In the genomic region with DNA sequence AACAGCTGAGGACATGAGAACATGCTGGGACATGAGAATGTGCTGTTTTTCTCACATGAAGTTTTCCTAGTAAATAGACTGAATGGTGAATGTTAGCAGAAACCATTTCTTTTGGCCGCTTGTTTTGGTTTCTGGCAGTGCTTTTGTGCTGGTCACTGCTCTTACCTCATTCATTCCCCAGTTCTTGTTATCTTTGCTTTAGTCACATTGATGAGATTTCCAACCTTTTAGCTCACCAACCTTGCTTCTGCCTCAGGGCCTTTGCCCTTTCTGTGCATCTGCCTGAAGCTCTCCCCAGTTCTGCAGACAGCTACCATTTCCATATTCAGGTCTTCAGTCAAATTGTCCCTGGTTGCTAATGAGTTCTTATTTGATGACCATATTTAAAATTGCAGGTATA, we compare ENCODE assay signal across 14 cellular contexts.
"Had no signal": no experiment of that assay in that cellular context is flagged by ENCODE, and none has a peak within 500 bp of the region (broad histone marks: within the 10 kb centered on the region; RNA-seq: fewer than 3 reads in every experiment).

No MANE protein-coding gene starts in this region.

- H3K4me3 ChIP-seq: adrenal gland, dorsolateral prefrontal cortex, transverse colon, vagina had no signal

- DNase-seq: activated CD4-positive, alpha-beta T cell treated with anti-CD3 and anti-CD28 coated beads, Interleukin-2, amount 50 U/mL, for 4 hours; activated gamma-delta T cell treated with Interleukin-2 at 50 U/mL for 16 hours; adrenal gland; caudate nucleus; dorsolateral prefrontal cortex; kidney; mammary epithelial cell; stimulated activated CD4-positive, alpha-beta T cell treated with anti-CD3 and anti-CD28 coated beads, Interleukin-12 subunit alpha, Interleukin-12 subunit beta, amount 100 ng/mL, for 4 hours; stimulated activated CD4-positive, alpha-beta T cell treated with anti-CD3 and anti-CD28 coated beads, Interleukin-1b, Interleukin-23, amount 100 ng/mL, for 48 hours; stimulated activated CD8-positive, alpha-beta memory T cell treated with anti-CD3 and anti-CD28 coated beads, Interleukin-4, amount 100 ng/mL, for 48 hours; SW 1271; transverse colon had no signal

- H3K27ac ChIP-seq: adrenal gland, dorsolateral prefrontal cortex, transverse colon, vagina had no signal

- H3K36me3 ChIP-seq: adrenal gland, transverse colon, vagina had no signal

- H3K9me3 ChIP-seq: adrenal gland, transverse colon, vagina had no signal

- H3K27me3 ChIP-seq: adrenal gland, dorsolateral prefrontal cortex, transverse colon, vagina had no signal

- ATAC-seq: activated naive CD4-positive, alpha-beta T cell treated with anti-CD3 and anti-CD28 coated beads, Interleukin-2, amount 50 U/mL, for 72 hours had no signal
